ENCODE assay signal across 8 cellular contexts in the genomic region with DNA sequence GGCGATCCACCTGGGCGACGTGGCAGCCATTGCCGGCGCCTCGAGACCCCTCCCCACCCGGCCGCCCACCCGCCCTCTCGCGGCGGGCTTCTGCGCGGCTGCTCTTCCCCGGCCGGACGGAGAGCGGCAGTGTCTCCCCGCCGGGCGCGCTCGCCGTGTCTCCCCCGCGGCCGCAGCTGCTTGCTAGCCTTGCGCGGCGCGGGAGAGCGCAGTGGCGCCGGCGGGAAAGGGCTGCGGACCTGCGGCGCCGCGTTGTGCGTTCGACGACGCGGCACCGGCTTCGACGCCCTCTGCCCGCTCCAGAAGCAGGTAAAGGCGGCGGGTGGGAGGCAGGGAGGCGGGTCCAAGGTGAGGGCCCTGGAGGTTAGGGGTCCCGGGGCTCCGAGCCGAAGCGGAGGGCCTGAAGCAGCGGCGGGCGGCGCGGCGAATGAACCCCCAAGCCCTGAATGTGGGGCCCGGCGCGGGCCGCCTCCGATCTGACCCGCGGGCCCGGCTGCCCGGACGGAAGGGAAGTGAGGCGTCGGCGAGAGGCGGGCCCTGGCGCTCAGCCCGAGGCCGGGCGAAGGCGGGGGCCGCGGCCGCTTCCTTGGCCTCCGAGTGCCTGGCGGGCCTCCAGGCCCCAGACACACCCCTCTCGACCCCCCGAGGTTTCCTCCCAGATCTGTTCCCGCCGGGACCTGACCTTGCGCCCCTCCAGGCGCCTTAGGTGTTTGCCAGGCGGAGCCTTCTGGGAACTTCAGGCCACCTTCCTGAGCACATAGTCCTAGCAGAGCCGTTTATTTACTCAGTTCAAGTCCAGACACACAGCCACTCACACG. TPM values are rescaled to one million over a fixed set of nuclear protein-coding genes. Genes with fewer than 3 reads are reported as not detected.
DNase-seq lines count a peak whose midpoint lies in the region; ATAC-seq and TF ChIP-seq lines count a peak whose summit lies in the region.

A gene (plus strand): TSS at position 129 of the 818 bp plus-strand sequence. CDS start 40,491 bp downstream, outside the sequence.

- H3K4me3 Mint-ChIP-seq in CD8-positive, alpha-beta T cell, result peak within 1 kb of the TSS; percentile 94
- peak within 1 kb of the TSS; percentile 98 for H3K4me3 Mint-ChIP-seq in activated CD8-positive, alpha-beta memory T cell treated with anti-CD3 and anti-CD28 coated beads, Interleukin-2, amount 10 ng/mL, durations not matched to agents 7 days and 5 days
- peak within 1 kb of the TSS; percentile 82 for H3K4me3 Mint-ChIP-seq in endodermal cell

- no peaks in the 10 kb centered on the region for H3K27me3 Mint-ChIP-seq in CD8-positive, alpha-beta T cell (ENCODE audit: low read depth)
- peaks cover 5% of the 10 kb centered on the region for H3K27me3 Mint-ChIP-seq in activated CD8-positive, alpha-beta memory T cell treated with anti-CD3 and anti-CD28 coated beads, Interleukin-2, amount 10 ng/mL, durations not matched to agents 7 days and 5 days
- no peaks in the 10 kb centered on the region for H3K27me3 Mint-ChIP-seq in endodermal cell (ENCODE audit: insufficient read depth)

- peaks cover 21% of the 10 kb centered on the region for H3K4me1 ChIP-seq in CD8-positive, alpha-beta T cell (ENCODE audit: insufficient read depth, low read length)
- H3K4me1 ChIP-seq in endodermal cell (ENCODE audit: control insufficient read depth, insufficient read depth, low read length), result no peaks in the 10 kb centered on the region

- peaks cover 36% of the 10 kb centered on the region for H3K4me1 Mint-ChIP-seq in CD8-positive, alpha-beta T cell (ENCODE audit: low read depth)
- peaks cover 32% of the 10 kb centered on the region for H3K4me1 Mint-ChIP-seq in activated CD8-positive, alpha-beta memory T cell treated with anti-CD3 and anti-CD28 coated beads, Interleukin-2, amount 10 ng/mL, durations not matched to agents 7 days and 5 days
- H3K4me1 Mint-ChIP-seq in endodermal cell, result peaks cover 25% of the 10 kb centered on the region

- CTCF ChIA-PET in CD8-positive, alpha-beta T cell (lab: Charles Lee), result interaction anchor here (0.6 to 7.6 kb wide), 12 partner anchors 29 to 839 kb away, joined by 3 to 59 read pairs (median 4); no protein-coding TSS in a partner anchor
- CTCF ChIA-PET in activated CD8-positive, alpha-beta memory T cell treated with anti-CD3 and anti-CD28 coated beads, Interleukin-2, amount 10 ng/mL, durations not matched to agents 7 days and 5 days (lab: Charles Lee), result interaction anchor here (0.7 to 4.2 kb wide), 27 partner anchors 65 to 616 kb away, joined by 3 to 42 read pairs (median 4); a partner anchor contains a TSS

- no peaks in the 10 kb centered on the region for H3K36me3 ChIP-seq in CD8-positive, alpha-beta T cell (ENCODE audit: insufficient read depth, low read length)
- H3K36me3 ChIP-seq in endodermal cell (ENCODE audit: control insufficient read depth, insufficient read depth, low read length), result peaks cover 19% of the 10 kb centered on the region

- no peaks in the 10 kb centered on the region for H3K9me3 ChIP-seq in CD8-positive, alpha-beta T cell (ENCODE audit: low read length)
- H3K9me3 ChIP-seq in endodermal cell (ENCODE audit: control insufficient read depth, low read length), result no peaks in the 10 kb centered on the region

- DNase-seq in CD8-positive, alpha-beta T cell, result peak; percentile 46 to 83 (median 70)
- DNase-seq in HS-27A (ENCODE audit: low read depth) (peak; percentile 49), NOMO-1 treated with dmso at 0.1 percent for 144 hours (lab: John Stamatoyannopoulos, UW; ENCODE audit: unreplicated experiment) (peak; percentile 65), endodermal cell (peak; percentile 92), midbrain (lab: John Stamatoyannopoulos, UW) (peak; percentile 80)
- DNase-seq in activated CD8-positive, alpha-beta memory T cell treated with anti-CD3 and anti-CD28 coated beads, Interleukin-2, amount 10 ng/mL, durations not matched to agents 7 days and 5 days, result peak; percentile 81
- DNase-seq in stimulated activated CD8-positive, alpha-beta memory T cell treated with anti-CD3 and anti-CD28 coated beads, Interleukin-2, amount 100 ng/mL, for 1 hour (ENCODE audit: low read depth in 2 of 2), result peak; percentile 27 to 57

- H3K36me3 Mint-ChIP-seq in CD8-positive, alpha-beta T cell, result peaks cover 11% of the 10 kb centered on the region
- peaks cover 7% of the 10 kb centered on the region for H3K36me3 Mint-ChIP-seq in activated CD8-positive, alpha-beta memory T cell treated with anti-CD3 and anti-CD28 coated beads, Interleukin-2, amount 10 ng/mL, durations not matched to agents 7 days and 5 days
- peaks cover 14% of the 10 kb centered on the region for H3K36me3 Mint-ChIP-seq in endodermal cell (ENCODE audit: low read depth)

- H3K4me3 ChIP-seq in CD8-positive, alpha-beta T cell (ENCODE audit: low read depth, low read length), result peak within 1 kb of the TSS; percentile 76
- peak within 1 kb of the TSS; percentile 98 for H3K4me3 ChIP-seq in endodermal cell (ENCODE audit: low read length)

- WGBS in endodermal cell (ENCODE audit: insufficient coverage in 1 of 2, insufficient read length in 1 of 2), 2 experiments, result 0% methylated on average over 34 to 95 of the region's 95 CpGs

- H3K9ac ChIP-seq in endodermal cell (ENCODE audit: extremely low read depth, low read length, poor library complexity, severe bottlenecking), result peak within 1 kb of the TSS; percentile 98

- POLR2A ChIA-PET in CD8-positive, alpha-beta T cell (lab: Charles Lee), result interaction anchor here (0.7 to 1.9 kb wide), 13 partner anchors 10 to 598 kb away, joined by 3 to 7 read pairs (median 4); a partner anchor contains a TSS

- H3K27ac ChIP-seq in CD8-positive, alpha-beta T cell (ENCODE audit: low read depth, low read length), result peak within 1 kb of the TSS; percentile 70
- peak within 1 kb of the TSS; percentile 99 for H3K27ac ChIP-seq in endodermal cell (ENCODE audit: low read depth, low read length)

- intact Hi-C loops in CD8-positive, alpha-beta T cell (cut with DNase I, micrococcal nuclease), result loop anchor here (1.0 to 5.0 kb wide), 18 partner anchors 65 to 842 kb away; a partner anchor contains a TSS

- peak; percentile 65 for ATAC-seq in CD8-positive, alpha-beta T cell
- ATAC-seq in GM19455 (IDR thresholded peaks at IDR 0.05; ENCODE audit: unreplicated experiment), result peak; percentile 59
- peak; percentile 65 for ATAC-seq in activated CD8-positive, alpha-beta memory T cell treated with anti-CD3 and anti-CD28 coated beads, Interleukin-2, amount 10 ng/mL, durations not matched to agents 7 days and 5 days

- peak within 1 kb of the TSS; percentile 94 for H3K27ac Mint-ChIP-seq in CD8-positive, alpha-beta T cell
- peak within 1 kb of the TSS; percentile 99 for H3K27ac Mint-ChIP-seq in activated CD8-positive, alpha-beta memory T cell treated with anti-CD3 and anti-CD28 coated beads, Interleukin-2, amount 10 ng/mL, durations not matched to agents 7 days and 5 days
- peak within 1 kb of the TSS; percentile 99 for H3K27ac Mint-ChIP-seq in endodermal cell

- TF ChIP-seq CTCF in CD8-positive, alpha-beta T cell (IDR thresholded peaks at IDR 0.05), result peak; percentile 79
- peak; percentile 81 for TF ChIP-seq CTCF in endodermal cell (conservative IDR thresholded peaks at IDR 0.05)

- no peaks in the 10 kb centered on the region for H3K27me3 ChIP-seq in CD8-positive, alpha-beta T cell (ENCODE audit: insufficient read depth, low read length)
- no peaks in the 10 kb centered on the region for H3K27me3 ChIP-seq in endodermal cell (ENCODE audit: control insufficient read depth, insufficient read depth, low read length, poor library complexity, severe bottlenecking)

- H3K9me3 Mint-ChIP-seq in CD8-positive, alpha-beta T cell, result no peaks in the 10 kb centered on the region
- H3K9me3 Mint-ChIP-seq in activated CD8-positive, alpha-beta memory T cell treated with anti-CD3 and anti-CD28 coated beads, Interleukin-2, amount 10 ng/mL, durations not matched to agents 7 days and 5 days (ENCODE audit: low read depth), result no peaks in the 10 kb centered on the region
- H3K9me3 Mint-ChIP-seq in endodermal cell, result no peaks in the 10 kb centered on the region

RNA-seq across cellular contexts. Expression of the gene that starts here (rescaled TPM):
- total RNA-seq in CD8-positive, alpha-beta T cell, result 10 to 100 TPM; 19.5 to 20.4 TPM
- 10 to 100 TPM; 26.5 to 28.4 TPM for total RNA-seq in activated CD8-positive, alpha-beta memory T cell treated with anti-CD3 and anti-CD28 coated beads, Interleukin-2, amount 10 ng/mL, durations not matched to agents 7 days and 5 days
- 10 to 100 TPM; 37.1 to 44.0 TPM for total RNA-seq in endodermal cell
- 20.9 TPM for polyA plus RNA-seq in endodermal cell (2013, experiment 1 of 2)
- 22.4 TPM for polyA plus RNA-seq in endodermal cell (2013, experiment 2 of 2)

Comparison
In these comparisons a context has a peak if more than half of its experiments do, and no peak if none do; other contexts are left out.
1. Peak in every context shown above with its lines: DNase-seq, ATAC-seq, H3K4me3 ChIP-seq and H3K27ac ChIP-seq.
2. DNase-seq: peak in every context shown above with its lines; median percentile 92 in endodermal cell; 81 in activated CD8-positive, alpha-beta memory T cell treated with anti-CD3 and anti-CD28 coated beads, Interleukin-2, amount 10 ng/mL, durations not matched to agents 7 days and 5 days; 80 in midbrain; 70 in CD8-positive, alpha-beta T cell; 65 in NOMO-1 treated with dmso at 0.1 percent for 144 hours; 49 in HS-27A; 42 in stimulated activated CD8-positive, alpha-beta memory T cell treated with anti-CD3 and anti-CD28 coated beads, Interleukin-2, amount 100 ng/mL, for 1 hour.